ENCODE assay signal across 1 cellular context in the genomic region with DNA sequence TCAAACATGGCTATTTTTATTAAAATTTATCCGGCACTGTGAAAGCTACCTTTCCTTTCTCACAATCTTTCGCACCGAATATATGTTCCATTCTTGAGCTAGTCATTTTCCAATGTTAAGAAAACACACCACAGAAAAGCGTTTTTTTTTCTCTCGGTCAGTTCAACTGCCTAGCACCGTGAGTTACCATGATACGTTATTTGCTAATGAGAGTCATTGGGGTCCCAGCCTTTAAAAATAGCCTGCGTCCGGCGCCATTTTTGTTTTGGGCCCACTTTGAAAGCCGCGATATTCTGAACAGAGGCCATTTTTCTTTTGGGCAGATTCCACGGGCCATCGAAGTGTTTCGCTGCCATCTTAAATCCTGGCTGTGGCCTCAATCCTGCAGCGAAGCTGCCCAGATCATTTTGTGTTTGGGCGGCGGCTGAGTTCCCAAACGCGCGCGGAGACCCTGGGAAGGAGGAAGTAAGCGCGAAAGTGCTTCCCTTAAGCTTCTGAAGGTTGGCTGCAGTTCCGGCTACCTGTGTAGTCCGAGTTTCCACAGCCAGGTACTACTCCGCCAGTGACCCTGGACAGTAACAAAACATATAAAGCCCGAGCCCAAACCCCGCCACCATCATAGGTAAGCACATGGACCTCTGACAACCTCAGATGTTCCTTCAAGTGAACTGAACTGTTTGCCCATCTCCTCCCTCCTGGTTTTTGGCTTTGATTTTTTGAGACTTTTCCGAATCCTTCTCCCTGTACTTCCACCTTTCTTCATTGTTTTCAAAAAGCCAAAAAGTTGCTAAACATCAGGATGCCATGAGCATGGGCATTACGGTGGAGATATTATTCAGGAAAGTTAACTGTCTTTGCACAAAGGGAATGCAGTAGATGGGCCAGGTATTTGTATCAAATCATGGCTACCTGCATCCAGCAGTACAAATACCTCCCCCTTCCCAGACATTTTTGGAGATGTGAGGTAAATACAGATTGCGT.
TF ChIP-seq lines count a peak whose summit lies in the region.

Gene SLX4IP, plus strand, starts transcription at position 474 of the 981 bp plus-strand sequence. CDS start 22,900 bp downstream, outside the sequence.

TF ChIP-seq in K562, 482 proteins besides CTCF, POLR2A, EP300 and RAD21 (continued from another document and continues in another):
- TF ChIP-seq THAP7 (CRISPR knock-in tag; IDR thresholded peaks at IDR 0.05) (no peak), POLR3A (IDR thresholded peaks at IDR 0.05; ENCODE audit: borderline replicate concordance, extremely low read depth, insufficient read depth, insufficient read length) (no peak), SMARCB1 (IDR thresholded peaks at IDR 0.05; ENCODE audit: insufficient read length, low read depth) (no peak), ZNF609 (CRISPR knock-in tag; IDR thresholded peaks at IDR 0.05; ENCODE audit: borderline replicate concordance) (no peak), ETV1 (tag; conservative IDR thresholded peaks at IDR 0.05; ENCODE audit: low read depth) (peak; percentile 34; the same call in 1 of the 2 replicates), ZNF184 (CRISPR knock-in tag; IDR thresholded peaks at IDR 0.05) (no peak), MBD2 (IDR thresholded peaks at IDR 0.05; ENCODE audit: borderline replicate concordance, low read depth) (peak; percentile 76), ZNF165 (CRISPR knock-in tag; IDR thresholded peaks at IDR 0.05; ENCODE audit: borderline replicate concordance) (no peak), TARDBP (IDR thresholded peaks at IDR 0.05) (no peak), ZKSCAN3 (CRISPR knock-in tag; IDR thresholded peaks at IDR 0.05) (no peak), POLR2AphosphoS5 (IDR thresholded peaks at IDR 0.05; ENCODE audit: control insufficient read depth, insufficient read depth, low read depth, low read length) (peak; percentile 42; the same call in 1 of the 2 replicates), RBFOX2 (IDR thresholded peaks at IDR 0.05; ENCODE audit: low read depth, low read length) (peak; percentile 67), DPF2 (IDR thresholded peaks at IDR 0.05) (0 out of 2 replicates have a peak, but pooled peaks have one; percentile 20), WHSC1 (IDR thresholded peaks at IDR 0.05; ENCODE audit: low read length) (no peak), JUND (IDR thresholded peaks at IDR 0.05; ENCODE audit: borderline replicate concordance, low read depth, low read length) (peak; percentile 47; the same call in 1 of the 2 replicates), JUND (tag; IDR thresholded peaks at IDR 0.05; ENCODE audit: borderline replicate concordance, low read depth, low read length) (no peak; the same call in 2 of the 3 replicates), ZNF764 (CRISPR knock-in tag; IDR thresholded peaks at IDR 0.05; ENCODE audit: low read depth) (no peak), HOXB6 (CRISPR knock-in tag; IDR thresholded peaks at IDR 0.05; ENCODE audit: borderline replicate concordance) (no peak), ZSCAN29 (IDR thresholded peaks at IDR 0.05) (no peak), ESRRB (CRISPR knock-in tag; IDR thresholded peaks at IDR 0.05; ENCODE audit: borderline replicate concordance) (no peak), CREB5 (CRISPR knock-in tag; IDR thresholded peaks at IDR 0.05) (no peak), BDP1 (IDR thresholded peaks at IDR 0.05; ENCODE audit: insufficient read depth, insufficient read length) (no peak), KLF1 (tag; IDR thresholded peaks at IDR 0.05) (no peak), SNIP1 (IDR thresholded peaks at IDR 0.05; ENCODE audit: low read depth) (no peak), TEAD2 (tag; IDR thresholded peaks at IDR 0.05) (no peak), SIN3B (IDR thresholded peaks at IDR 0.05; ENCODE audit: low read depth) (no peak), NFRKB (IDR thresholded peaks at IDR 0.05; ENCODE audit: low read depth) (peak; percentile 87), ZNF280A (IDR thresholded peaks at IDR 0.05; ENCODE audit: low read depth, partially characterized antibody) (no peak), NR3C1 (CRISPR knock-in tag; IDR thresholded peaks at IDR 0.05) (no peak), EGR1 (conservative IDR thresholded peaks at IDR 0.05) (no peak), SP1 (CRISPR knock-in tag; IDR thresholded peaks at IDR 0.05) (no peak)
- TF ChIP-seq, protein P1, sequence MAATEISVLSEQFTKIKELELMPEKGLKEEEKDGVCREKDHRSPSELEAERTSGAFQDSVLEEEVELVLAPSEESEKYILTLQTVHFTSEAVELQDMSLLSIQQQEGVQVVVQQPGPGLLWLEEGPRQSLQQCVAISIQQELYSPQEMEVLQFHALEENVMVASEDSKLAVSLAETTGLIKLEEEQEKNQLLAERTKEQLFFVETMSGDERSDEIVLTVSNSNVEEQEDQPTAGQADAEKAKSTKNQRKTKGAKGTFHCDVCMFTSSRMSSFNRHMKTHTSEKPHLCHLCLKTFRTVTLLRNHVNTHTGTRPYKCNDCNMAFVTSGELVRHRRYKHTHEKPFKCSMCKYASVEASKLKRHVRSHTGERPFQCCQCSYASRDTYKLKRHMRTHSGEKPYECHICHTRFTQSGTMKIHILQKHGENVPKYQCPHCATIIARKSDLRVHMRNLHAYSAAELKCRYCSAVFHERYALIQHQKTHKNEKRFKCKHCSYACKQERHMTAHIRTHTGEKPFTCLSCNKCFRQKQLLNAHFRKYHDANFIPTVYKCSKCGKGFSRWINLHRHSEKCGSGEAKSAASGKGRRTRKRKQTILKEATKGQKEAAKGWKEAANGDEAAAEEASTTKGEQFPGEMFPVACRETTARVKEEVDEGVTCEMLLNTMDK (IDR thresholded peaks at IDR 0.05; ENCODE audit: borderline replicate concordance, insufficient read depth, low read depth, low read length, poor library complexity, severe bottlenecking) = no peak
- TF ChIP-seq, protein P2, sequence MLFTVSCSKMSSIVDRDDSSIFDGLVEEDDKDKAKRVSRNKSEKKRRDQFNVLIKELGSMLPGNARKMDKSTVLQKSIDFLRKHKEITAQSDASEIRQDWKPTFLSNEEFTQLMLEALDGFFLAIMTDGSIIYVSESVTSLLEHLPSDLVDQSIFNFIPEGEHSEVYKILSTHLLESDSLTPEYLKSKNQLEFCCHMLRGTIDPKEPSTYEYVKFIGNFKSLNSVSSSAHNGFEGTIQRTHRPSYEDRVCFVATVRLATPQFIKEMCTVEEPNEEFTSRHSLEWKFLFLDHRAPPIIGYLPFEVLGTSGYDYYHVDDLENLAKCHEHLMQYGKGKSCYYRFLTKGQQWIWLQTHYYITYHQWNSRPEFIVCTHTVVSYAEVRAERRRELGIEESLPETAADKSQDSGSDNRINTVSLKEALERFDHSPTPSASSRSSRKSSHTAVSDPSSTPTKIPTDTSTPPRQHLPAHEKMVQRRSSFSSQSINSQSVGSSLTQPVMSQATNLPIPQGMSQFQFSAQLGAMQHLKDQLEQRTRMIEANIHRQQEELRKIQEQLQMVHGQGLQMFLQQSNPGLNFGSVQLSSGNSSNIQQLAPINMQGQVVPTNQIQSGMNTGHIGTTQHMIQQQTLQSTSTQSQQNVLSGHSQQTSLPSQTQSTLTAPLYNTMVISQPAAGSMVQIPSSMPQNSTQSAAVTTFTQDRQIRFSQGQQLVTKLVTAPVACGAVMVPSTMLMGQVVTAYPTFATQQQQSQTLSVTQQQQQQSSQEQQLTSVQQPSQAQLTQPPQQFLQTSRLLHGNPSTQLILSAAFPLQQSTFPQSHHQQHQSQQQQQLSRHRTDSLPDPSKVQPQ (CRISPR knock-in tag; IDR thresholded peaks at IDR 0.05; ENCODE audit: borderline replicate concordance) = no peak
- TF ChIP-seq, protein P3, sequence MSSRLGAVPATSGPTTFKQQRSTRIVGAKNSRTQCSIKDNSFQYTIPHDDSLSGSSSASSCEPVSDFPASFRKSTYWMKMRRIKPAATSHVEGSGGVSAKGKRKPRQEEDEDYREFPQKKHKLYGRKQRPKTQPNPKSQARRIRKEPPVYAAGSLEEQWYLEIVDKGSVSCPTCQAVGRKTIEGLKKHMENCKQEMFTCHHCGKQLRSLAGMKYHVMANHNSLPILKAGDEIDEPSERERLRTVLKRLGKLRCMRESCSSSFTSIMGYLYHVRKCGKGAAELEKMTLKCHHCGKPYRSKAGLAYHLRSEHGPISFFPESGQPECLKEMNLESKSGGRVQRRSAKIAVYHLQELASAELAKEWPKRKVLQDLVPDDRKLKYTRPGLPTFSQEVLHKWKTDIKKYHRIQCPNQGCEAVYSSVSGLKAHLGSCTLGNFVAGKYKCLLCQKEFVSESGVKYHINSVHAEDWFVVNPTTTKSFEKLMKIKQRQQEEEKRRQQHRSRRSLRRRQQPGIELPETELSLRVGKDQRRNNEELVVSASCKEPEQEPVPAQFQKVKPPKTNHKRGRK (tag; IDR thresholded peaks at IDR 0.05) = no peak
- TF ChIP-seq, protein P4, sequence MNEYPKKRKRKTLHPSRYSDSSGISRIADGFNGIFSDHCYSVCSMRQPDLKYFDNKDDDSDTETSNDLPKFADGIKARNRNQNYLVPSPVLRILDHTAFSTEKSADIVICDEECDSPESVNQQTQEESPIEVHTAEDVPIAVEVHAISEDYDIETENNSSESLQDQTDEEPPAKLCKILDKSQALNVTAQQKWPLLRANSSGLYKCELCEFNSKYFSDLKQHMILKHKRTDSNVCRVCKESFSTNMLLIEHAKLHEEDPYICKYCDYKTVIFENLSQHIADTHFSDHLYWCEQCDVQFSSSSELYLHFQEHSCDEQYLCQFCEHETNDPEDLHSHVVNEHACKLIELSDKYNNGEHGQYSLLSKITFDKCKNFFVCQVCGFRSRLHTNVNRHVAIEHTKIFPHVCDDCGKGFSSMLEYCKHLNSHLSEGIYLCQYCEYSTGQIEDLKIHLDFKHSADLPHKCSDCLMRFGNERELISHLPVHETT (CRISPR knock-in tag; conservative IDR thresholded peaks at IDR 0.05 in 1 of 2, IDR thresholded peaks at IDR 0.05 in 1 of 2) = peak in 1 of 2 experiments; percentile 91; a peak in 2 of 4 replicates
- TF ChIP-seq, protein P5, sequence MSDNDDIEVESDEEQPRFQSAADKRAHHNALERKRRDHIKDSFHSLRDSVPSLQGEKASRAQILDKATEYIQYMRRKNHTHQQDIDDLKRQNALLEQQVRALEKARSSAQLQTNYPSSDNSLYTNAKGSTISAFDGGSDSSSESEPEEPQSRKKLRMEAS (CRISPR knock-in tag; IDR thresholded peaks at IDR 0.05) = peak; percentile 34; the same call in 1 of the 2 replicates
- TF ChIP-seq, protein P6, sequence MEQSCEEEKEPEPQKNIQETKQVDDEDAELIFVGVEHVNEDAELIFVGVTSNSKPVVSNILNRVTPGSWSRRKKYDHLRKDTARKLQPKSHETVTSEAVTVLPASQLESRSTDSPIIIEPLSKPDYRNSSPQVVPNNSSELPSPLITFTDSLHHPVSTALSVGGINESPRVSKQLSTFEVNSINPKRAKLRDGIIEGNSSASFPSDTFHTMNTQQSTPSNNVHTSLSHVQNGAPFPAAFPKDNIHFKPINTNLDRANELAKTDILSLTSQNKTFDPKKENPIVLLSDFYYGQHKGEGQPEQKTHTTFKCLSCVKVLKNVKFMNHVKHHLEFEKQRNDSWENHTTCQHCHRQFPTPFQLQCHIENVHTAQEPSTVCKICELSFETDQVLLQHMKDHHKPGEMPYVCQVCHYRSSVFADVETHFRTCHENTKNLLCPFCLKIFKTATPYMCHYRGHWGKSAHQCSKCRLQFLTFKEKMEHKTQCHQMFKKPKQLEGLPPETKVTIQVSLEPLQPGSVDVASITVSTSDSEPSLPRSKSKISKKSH (CRISPR knock-in tag; IDR thresholded peaks at IDR 0.05) = no peak
